ENCODE assay signal across 1 cellular context in genomic region chr2:201432551-201433388, GRCh38.
TF ChIP-seq lines count a peak whose summit lies in the region.

No MANE protein-coding gene starts in this region.

TF ChIP-seq in IMR-90, 13 proteins besides CTCF, POLR2A, EP300 and RAD21 (continued from another document):
- TF ChIP-seq USF2 (IDR thresholded peaks at IDR 0.05; ENCODE audit: low read depth, low read length) (no peak), RCOR1 (IDR thresholded peaks at IDR 0.05; ENCODE audit: insufficient replicate concordance, low read length) (no peak), MXI1 (IDR thresholded peaks at IDR 0.05; ENCODE audit: borderline replicate concordance, low read depth, low read length) (no peak), CHD1 (IDR thresholded peaks at IDR 0.05; ENCODE audit: low read depth, low read length) (no peak), NFE2L2 (IDR thresholded peaks at IDR 0.05; ENCODE audit: low read depth, low read length) (no peak), CEBPB (IDR thresholded peaks at IDR 0.05; ENCODE audit: low read depth, low read length) (no peak), RFX5 (IDR thresholded peaks at IDR 0.05; ENCODE audit: low read depth, low read length) (no peak), MAZ (IDR thresholded peaks at IDR 0.05; ENCODE audit: borderline replicate concordance, low read depth, low read length) (no peak), SMC3 (IDR thresholded peaks at IDR 0.05; ENCODE audit: low read depth, low read length) (no peak), ELK1 (IDR thresholded peaks at IDR 0.05; ENCODE audit: borderline replicate concordance, low read depth, low read length) (no peak), FOS (IDR thresholded peaks at IDR 0.05; ENCODE audit: low read depth, low read length) (no peak)
